ENCODE assay signal across 15 cellular contexts in the genomic region with DNA sequence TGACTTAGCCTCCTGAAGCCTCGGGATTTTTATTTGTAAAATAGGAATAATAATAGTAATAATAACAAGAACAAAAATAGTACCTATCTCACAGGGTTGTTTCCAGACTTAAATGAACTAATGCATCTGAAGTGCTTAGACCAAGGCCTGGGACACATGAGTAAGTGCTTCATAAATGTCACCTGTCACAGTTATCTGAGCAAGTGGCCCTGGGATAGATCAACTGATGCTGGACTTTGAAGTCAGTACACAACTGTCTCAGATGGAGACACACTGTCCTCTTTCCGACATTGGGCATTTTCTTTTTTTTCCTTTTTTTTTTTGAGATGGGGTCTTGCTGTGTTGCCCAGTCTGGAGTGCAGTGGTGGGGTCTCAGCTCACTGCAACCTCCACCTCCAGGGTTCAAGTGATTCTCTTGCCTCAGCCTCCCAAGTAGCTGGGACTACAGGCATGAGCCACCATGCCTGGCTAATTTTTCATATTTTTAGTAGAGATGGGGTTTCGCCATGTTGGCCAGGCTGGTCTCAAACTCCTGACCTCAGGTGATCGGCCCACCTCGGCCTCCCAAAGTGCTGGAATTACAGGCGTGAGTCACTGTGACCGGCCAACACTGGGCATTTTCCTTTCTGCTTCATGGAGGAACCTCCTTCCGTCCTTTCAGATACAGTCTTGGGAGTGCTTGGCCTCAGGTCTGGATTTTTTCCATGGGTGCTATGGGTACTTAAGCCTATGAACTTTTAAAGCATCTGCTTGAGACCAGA. TPM values are rescaled to one million over a fixed set of nuclear protein-coding genes. Genes with fewer than 3 reads are reported as not detected.
DNase-seq lines count a peak whose midpoint lies in the region; ATAC-seq, FAIRE-seq and TF ChIP-seq lines count a peak whose summit lies in the region.
"Not testable (repeated sequence)": the region's sequence is repeated elsewhere in the genome, so short reads cannot be mapped to it uniquely, and the experiment has no call there.
"Had no signal": no experiment of that assay in that cellular context is flagged by ENCODE, and none has a peak within 500 bp of the region (broad histone marks: within the 10 kb centered on the region; RNA-seq: fewer than 3 reads in every experiment).

No MANE protein-coding gene starts in this region.

- H3K79me2 ChIP-seq in MM.1S (ENCODE audit: low read length); K562 (ENCODE audit: control insufficient read depth, insufficient read depth, low read length); osteoblast (ENCODE audit: insufficient read depth, low read length): not testable (repeated sequence)

- not testable (repeated sequence) for H3K4me3 ChIP-seq in MM.1S (ENCODE audit: low read length); K562; osteoblast (ENCODE audit: insufficient read depth, low read length); uterus

- not testable (repeated sequence) for H3K9me3 ChIP-seq in MM.1S (replicated peaks; ENCODE audit: insufficient read depth, low read length); K562 (replicated peaks; ENCODE audit: control insufficient read depth, insufficient read depth, low read depth, low read length); osteoblast (ENCODE audit: low read depth, low read length); uterus

- H2AFZ ChIP-seq in MM.1S (ENCODE audit: low read length); K562 (ENCODE audit: low read depth, low read length); osteoblast (ENCODE audit: low read length): not testable (repeated sequence)

- intact Hi-C loops in K562 (cut with micrococcal nuclease): loop anchor here (5.0 to 10.0 kb wide), 3 partner anchors 105 to 652 kb away; a partner anchor contains a TSS
- intact Hi-C loops in left colon (cut with DNase I, micrococcal nuclease): loop anchor here in 1 of 2 donors (5.0 kb wide), 1 partner anchor 70 kb away; no protein-coding TSS in a partner anchor
- intact Hi-C loops in uterus (cut with DNase I; ENCODE audit: low total_unique reads): loop anchor here (10.0 kb wide), 1 partner anchor 198 kb away; no protein-coding TSS in a partner anchor

- TF ChIP-seq POLR2A in K562 (conservative IDR thresholded peaks at IDR 0.05); uterus (IDR thresholded peaks at IDR 0.05): not testable (repeated sequence)

- TF ChIP-seq EP300 in K562 (IDR thresholded peaks at IDR 0.05; ENCODE audit: low read length): not testable (repeated sequence)

- not testable (repeated sequence) for H3K9ac ChIP-seq in MM.1S (ENCODE audit: low read length); K562 (ENCODE audit: insufficient read depth in 1 of 2, low read depth in 2 of 2, low read length in 2 of 2)

- BruUV-seq in K562 (replicated peaks; lab: Mats Ljungman, UMichigan): not testable (repeated sequence)

- H3K36me3 ChIP-seq in MM.1S (replicated peaks; ENCODE audit: insufficient read depth, low read length); K562 (ENCODE audit: control insufficient read depth, insufficient read depth, low read length); osteoblast (ENCODE audit: insufficient read depth, low read length); uterus: not testable (repeated sequence)

- not testable (repeated sequence) for TF ChIP-seq CTCF in 22Rv1 (IDR thresholded peaks at IDR 0.05); MM.1S (IDR thresholded peaks at IDR 0.05; ENCODE audit: low read length); K562 (IDR thresholded peaks at IDR 0.05 in 2 of 3, conservative IDR thresholded peaks at IDR 0.05 in 1 of 3; ENCODE audit: insufficient read depth in 2 of 3, low read depth in 1 of 3, low read length in 3 of 3); osteoblast (IDR thresholded peaks at IDR 0.05; ENCODE audit: extremely low read depth, low read depth, low read length); uterus (IDR thresholded peaks at IDR 0.05)

- DNase-seq in MM.1S; K562 (ENCODE audit: extremely low read depth in 1 of 4, low spot score in 3 of 4); left colon: not testable (repeated sequence)
- DNase-seq in osteoblast (ENCODE audit: insufficient read length, low spot score, missing footprints): peak; percentile 57
- peak in 1 of 2 donors; percentile 66 for DNase-seq in uterus

- not testable (repeated sequence) for H4K20me1 ChIP-seq in MM.1S (ENCODE audit: insufficient read depth, low read length); K562 (replicated peaks; ENCODE audit: control insufficient read depth, insufficient read depth, low read length); osteoblast (ENCODE audit: insufficient read depth, low read length)

- peaks cover 22% of the 10 kb centered on the region for H3F3A ChIP-seq in MM.1S (ENCODE audit: insufficient read depth, low read length)

- CTCF ChIA-PET in K562 (lab: Yijun Ruan, JAX; ENCODE audit: low intra/inter-chr PET ratio): interaction anchor here (3.4 kb wide), 1 partner anchor 69 kb away, joined by 26 read pairs; no protein-coding TSS in a partner anchor

- H3K9me1 ChIP-seq in K562 (ENCODE audit: control insufficient read depth, insufficient read depth, low read length): not testable (repeated sequence)

- POLR2A ChIA-PET in K562 (lab: Yijun Ruan, JAX): not testable (repeated sequence)

- not testable (repeated sequence) for ATAC-seq in K562
- ATAC-seq in left colon: peak; percentile 28

- H3K4me1 ChIP-seq in MM.1S (ENCODE audit: low read length): peaks cover 18% of the 10 kb centered on the region
- H3K4me1 ChIP-seq in K562 (replicated peaks in 1 of 2; ENCODE audit: control insufficient read depth in 2 of 2, insufficient read depth in 2 of 2, low read length in 2 of 2); osteoblast (ENCODE audit: insufficient read depth, low read length); uterus: not testable (repeated sequence)

- in situ Hi-C loops in K562 (cut with MboI): loop anchor here (10.0 kb wide), 1 partner anchor 652 kb away; a partner anchor contains a TSS

- not testable (repeated sequence) for TF ChIP-seq RAD21 in K562 (CRISPR knock-in tag; conservative IDR thresholded peaks at IDR 0.05 in 1 of 2, IDR thresholded peaks at IDR 0.05 in 1 of 2)

- H3K9me2 ChIP-seq in MM.1S (replicated peaks; ENCODE audit: insufficient read depth, low read length): not testable (repeated sequence)

- H3K27me3 ChIP-seq in MM.1S (replicated peaks; ENCODE audit: insufficient read depth, low read length); osteoblast (ENCODE audit: insufficient read depth, low read length); uterus: not testable (repeated sequence)
- H3K27me3 ChIP-seq in K562 (ENCODE audit: control insufficient read depth in 2 of 2, insufficient read depth in 2 of 2, low read length in 2 of 2): peaks cover 0 to 14% of the 10 kb centered on the region in 2 experiments; a peak in 2 of 5 replicates

- WGBS in K562 (ENCODE audit: insufficient coverage, low coverage, missing lambda C conversion rate): 12% methylated on average over 8 of the region's 8 CpGs

- FAIRE-seq in K562 (lab: Jason Lieb, UNC): not testable (repeated sequence)

- H3K4me2 ChIP-seq in MM.1S (ENCODE audit: low read depth, low read length); K562 (ENCODE audit: insufficient read depth, low read length); osteoblast (ENCODE audit: insufficient read depth, low read length): not testable (repeated sequence)

- peak overlapping the region; percentile 60 for H3K27ac ChIP-seq in 22Rv1
- 0 out of 2 replicates have a peak overlapping the region, but pooled peaks have one; percentile 42 for H3K27ac ChIP-seq in MM.1S (ENCODE audit: low read length)
- H3K27ac ChIP-seq in K562 (ENCODE audit: extremely low read depth, low read depth, low read length); osteoblast (ENCODE audit: low read depth, low read length): not testable (repeated sequence)
- peak overlapping the region; percentile 57 to 85 for H3K27ac ChIP-seq in uterus

RNA-seq across cellular contexts. Expression of a gene that starts 6.7 kb away (rescaled TPM):
- total RNA-seq in K562 (2011; cell fraction: chromatin; rRNA removed; ENCODE audit: low replicate concordance): 1.3 TPM in 1 of 2 replicates, not detected in the other
- total RNA-seq in K562 (2011; cell fraction: nucleolus; rRNA removed): 0.39 and 1.3 TPM in 2 replicates
- 0.22 and 0.84 TPM in 2 replicates for total RNA-seq in K562 (2011; cell fraction: nucleoplasm; rRNA removed)
- total RNA-seq in K562 (2014; rRNA removed): 0.08 and 0.45 TPM in 2 replicates
- not detected in 2 replicates for total RNA-seq in K562 (2014; rRNA removed; fragmentation: Illumina TruSeq; extraction: Trizol)
- not detected in 2 replicates for total RNA-seq in K562 (2015; rRNA removed; fragmentation: Illumina TruSeq; extraction: Trizol)
- 0.11 and 0.20 TPM in 2 replicates for total RNA-seq in K562 (2021)
- polyA plus RNA-seq in K562 (2011; rRNA removed): 0.20 and 0.21 TPM in 2 replicates
- 0.43 and 1.3 TPM in 2 replicates for polyA plus RNA-seq in K562 (2011; cell fraction: cytosol; rRNA removed)
- 0.38 and 2.3 TPM in 2 replicates for polyA plus RNA-seq in K562 (2011; cell fraction: nucleus; rRNA removed)
- polyA plus RNA-seq in K562 (2012): 0.20 and 0.24 TPM in 2 replicates
- 0.26 TPM in 1 of 2 replicates, not detected in the other for polyA plus RNA-seq in K562 (2014; fragmentation: Illumina TruSeq; extraction: Trizol)
- polyA plus RNA-seq in K562 (2014; fragmentation: Nextera tagmentation; extraction: Ambion mirVana): under 1 TPM in 1 of 2 experiments, not detected in 1; 0.01 TPM
- 0.04 TPM in 1 of 2 replicates, not detected in the other for polyA plus RNA-seq in K562 (2014; rRNA removed)
- polyA minus RNA-seq in K562 (2011; rRNA and poly(A)+ RNA removed): 0.11 TPM in 1 of 2 replicates, not detected in the other
- 0.29 TPM in 1 of 2 replicates, not detected in the other for polyA minus RNA-seq in K562 (2011; cell fraction: cytosol; rRNA and poly(A)+ RNA removed)
- 0.22 and 0.67 TPM in 2 replicates for polyA minus RNA-seq in K562 (2011; cell fraction: nucleus; rRNA and poly(A)+ RNA removed)
- 10 to 100 TPM; 47.5 to 49.2 TPM for total RNA-seq in left colon
- under 0.01 TPM in 1 of 2 replicates, not detected in the other for total RNA-seq in osteoblast
- 10 to 100 TPM in 2 of 4 donors, 1 to 10 TPM in 2; 3.8 to 46.1 (median 14.1) TPM for total RNA-seq in uterus
- total RNA-seq: Calu3, Daoy had no signal

RNA-seq across cellular contexts. Expression of a gene that starts 7.8 kb away (rescaled TPM):
- total RNA-seq in K562 (2011; cell fraction: chromatin; rRNA removed; ENCODE audit: low replicate concordance): not detected in 2 replicates
- not detected in 2 replicates for total RNA-seq in K562 (2011; cell fraction: nucleolus; rRNA removed)
- total RNA-seq in K562 (2011; cell fraction: nucleoplasm; rRNA removed): not detected in 2 replicates
- total RNA-seq in K562 (2014; rRNA removed) (not detected in 2 replicates), K562 (2014; rRNA removed; fragmentation: Illumina TruSeq; extraction: Trizol) (not detected in 2 replicates), K562 (2015; rRNA removed; fragmentation: Illumina TruSeq; extraction: Trizol) (not detected in 2 replicates), K562 (2021) (not detected in 2 replicates), left colon (not detected), osteoblast (not detected in 2 replicates), uterus (not detected)
- polyA plus RNA-seq in K562 (2011; rRNA removed) (not detected in 2 replicates), K562 (2014; fragmentation: Illumina TruSeq; extraction: Trizol) (not detected in 2 replicates), K562 (2014; fragmentation: Nextera tagmentation; extraction: Ambion mirVana) (not detected), K562 (2014; rRNA removed) (not detected in 2 replicates)
- not detected in 2 replicates for polyA plus RNA-seq in K562 (2011; cell fraction: cytosol; rRNA removed)
- not detected in 2 replicates for polyA plus RNA-seq in K562 (2011; cell fraction: nucleus; rRNA removed)
- polyA plus RNA-seq in K562 (2012): 0.10 TPM in 1 of 2 replicates, not detected in the other
- polyA minus RNA-seq in K562 (2011; rRNA and poly(A)+ RNA removed): not detected in 2 replicates
- polyA minus RNA-seq in K562 (2011; cell fraction: cytosol; rRNA and poly(A)+ RNA removed): not detected in 2 replicates
- polyA minus RNA-seq in K562 (2011; cell fraction: nucleus; rRNA and poly(A)+ RNA removed): not detected in 2 replicates
- total RNA-seq: Calu3; CD4-positive, alpha-beta memory T cell; G401; H4; H9 had no signal
- polyA plus RNA-seq: CD4-positive, alpha-beta memory T cell had no signal

RNA-seq across cellular contexts. Expression of a gene that starts 28.1 kb away (rescaled TPM):
- total RNA-seq in K562 (2011; cell fraction: chromatin; rRNA removed; ENCODE audit: low replicate concordance): not detected in 2 replicates
- not detected in 2 replicates for total RNA-seq in K562 (2011; cell fraction: nucleolus; rRNA removed)
- total RNA-seq in K562 (2011; cell fraction: nucleoplasm; rRNA removed): not detected in 2 replicates
- total RNA-seq in K562 (2014; rRNA removed): not detected in 2 replicates
- not detected in 2 replicates for total RNA-seq in K562 (2014; rRNA removed; fragmentation: Illumina TruSeq; extraction: Trizol)
- not detected in 2 replicates for total RNA-seq in K562 (2015; rRNA removed; fragmentation: Illumina TruSeq; extraction: Trizol)
- total RNA-seq in K562 (2021): not detected in 2 replicates
- polyA plus RNA-seq in K562 (2011; rRNA removed): not detected in 2 replicates
- not detected in 2 replicates for polyA plus RNA-seq in K562 (2011; cell fraction: cytosol; rRNA removed)
- polyA plus RNA-seq in K562 (2011; cell fraction: nucleus; rRNA removed): not detected in 2 replicates
- not detected in 2 replicates for polyA plus RNA-seq in K562 (2012)
- not detected in 2 replicates for polyA plus RNA-seq in K562 (2014; fragmentation: Illumina TruSeq; extraction: Trizol)
- under 1 TPM in 1 of 2 experiments, not detected in 1; 0.03 TPM for polyA plus RNA-seq in K562 (2014; fragmentation: Nextera tagmentation; extraction: Ambion mirVana)
- not detected in 2 replicates for polyA plus RNA-seq in K562 (2014; rRNA removed)
- polyA minus RNA-seq in K562 (2011; rRNA and poly(A)+ RNA removed): not detected in 2 replicates
- not detected in 2 replicates for polyA minus RNA-seq in K562 (2011; cell fraction: cytosol; rRNA and poly(A)+ RNA removed)
- not detected in 2 replicates for polyA minus RNA-seq in K562 (2011; cell fraction: nucleus; rRNA and poly(A)+ RNA removed)
- total RNA-seq in left colon: not detected
- not detected in 2 replicates for total RNA-seq in osteoblast
- not detected for total RNA-seq in uterus
- total RNA-seq: Calu3; CD4-positive, alpha-beta memory T cell; Daoy; G401; GM23338; H4; HFFc6 had no signal
- polyA plus RNA-seq: A549; CD4-positive, alpha-beta memory T cell had no signal

RNA-seq across cellular contexts. Expression of a gene that starts 34.6 kb away (rescaled TPM):
- not detected in 2 replicates for total RNA-seq in K562 (2011; cell fraction: chromatin; rRNA removed; ENCODE audit: low replicate concordance)
- total RNA-seq in K562 (2011; cell fraction: nucleolus; rRNA removed): not detected in 2 replicates
- total RNA-seq in K562 (2011; cell fraction: nucleoplasm; rRNA removed): not detected in 2 replicates
- total RNA-seq in K562 (2014; rRNA removed) (not detected in 2 replicates), K562 (2014; rRNA removed; fragmentation: Illumina TruSeq; extraction: Trizol) (not detected in 2 replicates), K562 (2015; rRNA removed; fragmentation: Illumina TruSeq; extraction: Trizol) (not detected in 2 replicates), K562 (2021) (0.16 TPM in 1 of 2 replicates, not detected in the other), left colon (1 to 10 TPM; 4.5 to 10.0 TPM), osteoblast (54.6 and 56.3 TPM in 2 replicates), uterus (10 to 100 TPM; 29.7 to 98.7 (median 46.8) TPM)
- polyA plus RNA-seq in K562 (2011; rRNA removed) (0.08 and 0.39 TPM in 2 replicates), K562 (2014; fragmentation: Illumina TruSeq; extraction: Trizol) (not detected in 2 replicates), K562 (2014; fragmentation: Nextera tagmentation; extraction: Ambion mirVana) (under 1 TPM; 0.13 to 0.14 TPM), K562 (2014; rRNA removed) (not detected in 2 replicates)
- polyA plus RNA-seq in K562 (2011; cell fraction: cytosol; rRNA removed): 0.10 and 0.41 TPM in 2 replicates
- 0.17 and 0.35 TPM in 2 replicates for polyA plus RNA-seq in K562 (2011; cell fraction: nucleus; rRNA removed)
- polyA plus RNA-seq in K562 (2012): 1.3 and 1.7 TPM in 2 replicates
- polyA minus RNA-seq in K562 (2011; rRNA and poly(A)+ RNA removed): not detected in 2 replicates
- polyA minus RNA-seq in K562 (2011; cell fraction: cytosol; rRNA and poly(A)+ RNA removed): 0.73 TPM in 1 of 2 replicates, not detected in the other
- 0.22 TPM in 1 of 2 replicates, not detected in the other for polyA minus RNA-seq in K562 (2011; cell fraction: nucleus; rRNA and poly(A)+ RNA removed)
- total RNA-seq: H9 had no signal
